Comparison of ENCODE assay signal across 11 cellular contexts in genomic region chr15:100889359-100890058, GRCh38. TPM values are rescaled to one million over a fixed set of nuclear protein-coding genes. Genes with fewer than 3 reads are reported as not detected.
A peak's percentile ranks its signal among the peaks of the same experiment; 100 is the strongest.
DNase-seq lines count a peak whose midpoint lies in the region; ATAC-seq, FAIRE-seq and TF ChIP-seq lines count a peak whose summit lies in the region.
"Had no signal": no experiment of that assay in that cellular context is flagged by ENCODE, and none has a peak within 500 bp of the region (broad histone marks: within the 10 kb centered on the region; RNA-seq: fewer than 3 reads in every experiment).

No MANE protein-coding gene starts in this region.

- peak; percentile 26 for FAIRE-seq in astrocyte (lab: Jason Lieb, UNC)
- FAIRE-seq: colon had no signal

- H3K79me2 ChIP-seq in astrocyte (ENCODE audit: insufficient read depth, low read length), result no peaks in the 10 kb centered on the region

- H3K9me3 ChIP-seq in astrocyte (ENCODE audit: insufficient read depth, low read depth, low read length), result no peaks in the 10 kb centered on the region
- H3K9me3 ChIP-seq in sigmoid colon, result no peaks in the 10 kb centered on the region
- H3K9me3 ChIP-seq: neutrophil had no signal

- peak overlapping the region; percentile 64 for H3K4me2 ChIP-seq in astrocyte (ENCODE audit: low read length)

- peaks cover 10% of the 10 kb centered on the region for H3K4me1 Mint-ChIP-seq in astrocyte (ENCODE audit: low read depth, unreplicated experiment)

- H3K27ac ChIP-seq in astrocyte (ENCODE audit: low read depth, low read length) (no peak overlapping the region), sigmoid colon (peak overlapping the region; percentile 8 to 69 (median 36))
- H3K27ac ChIP-seq: neutrophil had no signal

- ATAC-seq in left cardiac atrium (peak; percentile 75 to 80), SK-N-SH treated with all-trans-retinoic acid at 6 μM for 48 hours (no peak), HG03159 (IDR thresholded peaks at IDR 0.05; ENCODE audit: unreplicated experiment) (no peak)

- peak overlapping the region; percentile 25 for H3K9ac ChIP-seq in astrocyte (ENCODE audit: low read length)

- peak overlapping the region; percentile 67 for H2AFZ ChIP-seq in astrocyte (ENCODE audit: low read depth, low read length)

- 32 to 34% methylated on average over 21 of the region's 21 CpGs for WGBS in sigmoid colon, 2 donors

- H3K4me1 ChIP-seq in astrocyte (ENCODE audit: insufficient read depth, low read length) (peaks cover 13% of the 10 kb centered on the region), sigmoid colon (peaks cover 0 to 15% (median 12%) of the 10 kb centered on the region in 4 donors)

- H3K27ac Mint-ChIP-seq in astrocyte (ENCODE audit: unreplicated experiment), result peak overlapping the region; percentile 53

- intact Hi-C loops in left cardiac atrium (cut with DNase I) (no loop called here), sigmoid colon (cut with DNase I) (no loop called here)

- TF ChIP-seq EP300 in sigmoid colon (IDR thresholded peaks at IDR 0.05), result no peak

- H3K27me3 ChIP-seq in astrocyte (ENCODE audit: insufficient read depth, low read length), result no peaks in the 10 kb centered on the region
- no peaks in the 10 kb centered on the region for H3K27me3 ChIP-seq in sigmoid colon

- H3K27me3 Mint-ChIP-seq in astrocyte (ENCODE audit: low read depth, unreplicated experiment), result peaks cover 25% of the 10 kb centered on the region

- no peaks in the 10 kb centered on the region for H3K9me3 Mint-ChIP-seq in astrocyte (ENCODE audit: unreplicated experiment)

- H3K36me3 Mint-ChIP-seq in astrocyte (ENCODE audit: low read depth, unreplicated experiment), result no peaks in the 10 kb centered on the region

- H4K20me1 ChIP-seq in astrocyte (ENCODE audit: insufficient read depth, low read length), result no peaks in the 10 kb centered on the region

- H3K36me3 ChIP-seq in astrocyte (ENCODE audit: insufficient read depth, low read length) (no peaks in the 10 kb centered on the region), sigmoid colon (peaks cover 0 to 7% (median 0%) of the 10 kb centered on the region in 4 donors)
- H3K36me3 ChIP-seq: neutrophil had no signal

- TF ChIP-seq CTCF in astrocyte (IDR thresholded peaks at IDR 0.05; ENCODE audit: insufficient read depth, low read depth, low read length) (no peak), sigmoid colon (IDR thresholded peaks at IDR 0.05) (no peak)

- H3K4me3 ChIP-seq in astrocyte (ENCODE audit: insufficient read depth, low read depth, low read length) (no peak overlapping the region), sigmoid colon (no peak overlapping the region)

- H3K4me3 Mint-ChIP-seq in astrocyte (ENCODE audit: unreplicated experiment), result no peak overlapping the region

- DNase-seq in DMS79 (lab: John Stamatoyannopoulos, UW), result peak; percentile 10
- DNase-seq in astrocyte (ENCODE audit: low read depth), result peak; percentile 75
- peak; percentile 82 for DNase-seq in left cardiac atrium
- peak; percentile 85 for DNase-seq in sigmoid colon
- DNase-seq in amygdala (lab: John Stamatoyannopoulos, UW), result no peak
- no peak for DNase-seq in DMS153 treated with DMSO at 0.1 percent for 48 hours (lab: John Stamatoyannopoulos, UW; ENCODE audit: unreplicated experiment)

- no peak for TF ChIP-seq POLR2A in sigmoid colon (IDR thresholded peaks at IDR 0.05)

TF ChIP-seq in SK-N-SH treated with all-trans-retinoic acid at 6 μM for 48 hours, 23 proteins besides CTCF, POLR2A, EP300 and RAD21:
- TF ChIP-seq CSRNP3 (CRISPR knock-in tag; IDR thresholded peaks at IDR 0.05), result no peak
TF ChIP-seq in SK-N-SH treated with all-trans-retinoic acid at 6 μM for 48 hours: peak in this region for 0.

RNA-seq across cellular contexts. Expression of gene ALDH1A3, which starts 9.9 kb away (rescaled TPM):
- 0.55 and 0.95 TPM in 2 replicates for total RNA-seq in astrocyte
- 10 to 100 TPM in 1 of 2 donors, 1 to 10 TPM in 1; 3.4 to 13.7 TPM for total RNA-seq in left cardiac atrium
- total RNA-seq in sigmoid colon, result 10 to 100 TPM; 36.4 to 71.2 (median 46.9) TPM
- polyA plus RNA-seq in sigmoid colon, result 10 to 100 TPM in 1 of 3 donors, 1 to 10 TPM in 2; 8.6 to 13.2 (median 9.0) TPM
- total RNA-seq: activated CD8-positive, alpha-beta memory T cell treated with anti-CD3 and anti-CD28 coated beads for 36 hours had no signal

RNA-seq across cellular contexts. Expression of gene LRRK1, which starts 29.6 kb away (rescaled TPM):
- total RNA-seq in astrocyte, result 0.41 and 0.65 TPM in 2 replicates
- 1 to 10 TPM; 5.2 to 9.1 TPM for total RNA-seq in left cardiac atrium
- 10 to 100 TPM in 2 of 4 donors, 1 to 10 TPM in 2; 7.1 to 27.4 (median 9.2) TPM for total RNA-seq in sigmoid colon
- 10 to 100 TPM in 2 of 3 donors, 1 to 10 TPM in 1; 9.6 to 22.6 (median 10.2) TPM for polyA plus RNA-seq in sigmoid colon

Comparison
In these comparisons a context has a peak if more than half of its experiments do, and no peak if none do; other contexts are left out.
1. DNase-seq: peak in DMS79 (single experiment), astrocyte (single experiment), left cardiac atrium (single experiment) and sigmoid colon (single experiment); none in amygdala (0 of 56) and DMS153 treated with DMSO at 0.1 percent for 48 hours (single experiment).
2. ATAC-seq: peak in left cardiac atrium (2 of 2); none in SK-N-SH treated with all-trans-retinoic acid at 6 μM for 48 hours (single experiment) and HG03159 (single experiment).